ENCODE assay signal across 15 cellular contexts in the genomic region with DNA sequence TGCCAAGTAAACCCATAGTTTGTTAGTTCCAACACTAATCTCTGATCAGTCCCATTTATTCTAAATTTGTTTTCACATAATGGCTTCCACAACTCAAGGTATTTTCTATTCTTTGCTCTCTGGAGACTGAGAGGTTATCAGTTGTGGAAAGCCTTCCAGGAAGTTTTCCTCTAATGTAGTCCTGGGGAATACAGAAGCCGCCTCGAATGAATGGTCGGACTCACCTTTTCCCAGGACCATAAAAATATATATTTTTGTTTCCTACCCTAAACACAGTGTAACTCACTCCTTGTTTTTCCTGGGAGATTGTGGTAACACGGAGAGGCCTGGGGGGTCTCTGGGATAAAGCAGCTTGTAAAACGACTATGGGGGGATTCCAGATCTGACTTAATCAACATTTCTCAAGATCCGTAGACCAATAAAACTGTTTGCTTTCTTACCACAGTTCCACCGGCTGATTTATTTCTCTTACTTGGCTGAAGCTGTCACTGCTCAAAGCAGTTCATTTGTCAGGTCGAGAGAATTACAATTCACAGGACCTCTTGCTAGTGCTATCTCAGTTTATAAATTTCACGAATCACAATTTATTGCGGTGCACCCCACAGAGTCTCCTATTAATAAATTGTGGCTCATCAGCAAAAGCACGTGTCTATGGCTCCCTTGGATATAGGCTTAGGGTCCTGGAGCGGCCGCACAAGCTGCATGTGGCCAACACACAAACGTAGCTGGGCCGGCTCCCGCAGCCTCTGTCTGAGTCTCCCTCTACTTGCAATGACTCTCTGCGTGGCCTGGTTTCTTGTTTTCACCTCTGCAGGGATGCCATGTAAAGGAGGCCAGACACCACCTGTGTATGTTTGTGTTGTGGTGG.
"Had no signal": no experiment of that assay in that cellular context is flagged by ENCODE, and none has a peak within 500 bp of the region (broad histone marks: within the 10 kb centered on the region; RNA-seq: fewer than 3 reads in every experiment).

No MANE protein-coding gene starts in this region.

- H3K4me3 Mint-ChIP-seq: dendritic cell treated with granulocyte-macrophage colony-stimulating factor and Interleukin-4, amounts not matched to agents 40 ng/mL and 50 ng/mL, for 4 days; effector memory CD8-positive, alpha-beta T cell; naive B cell had no signal

- H3K9me3 Mint-ChIP-seq: dendritic cell treated with granulocyte-macrophage colony-stimulating factor and Interleukin-4, amounts not matched to agents 40 ng/mL and 50 ng/mL, for 4 days; effector memory CD8-positive, alpha-beta T cell had no signal

- DNase-seq: effector memory CD8-positive, alpha-beta T cell; erythroblast; foreskin keratinocyte; mammary epithelial cell; midbrain; naive B cell; small intestine; stimulated activated CD4-positive, alpha-beta T cell treated with anti-CD3 and anti-CD28 coated beads, Interleukin-12 subunit alpha, Interleukin-12 subunit beta, amount 100 ng/mL, for 4 hours; stimulated activated naive CD4-positive, alpha-beta T cell; stomach; substantia nigra; transverse colon had no signal

- H3K27ac Mint-ChIP-seq: dendritic cell treated with granulocyte-macrophage colony-stimulating factor and Interleukin-4, amounts not matched to agents 40 ng/mL and 50 ng/mL, for 4 days; effector memory CD8-positive, alpha-beta T cell; naive B cell had no signal

- H3K27me3 ChIP-seq: foreskin keratinocyte, neutrophil, stomach, transverse colon had no signal

- H3K27ac ChIP-seq: foreskin keratinocyte, neutrophil, thoracic aorta, transverse colon had no signal

- H3K27me3 Mint-ChIP-seq: dendritic cell treated with granulocyte-macrophage colony-stimulating factor and Interleukin-4, amounts not matched to agents 40 ng/mL and 50 ng/mL, for 4 days; effector memory CD8-positive, alpha-beta T cell had no signal

- H3K9me3 ChIP-seq: neutrophil, stomach, thoracic aorta, transverse colon had no signal

- H3K4me3 ChIP-seq: stomach, thoracic aorta, transverse colon had no signal

- H3K4me1 ChIP-seq: foreskin keratinocyte had no signal

- H3K4me1 Mint-ChIP-seq: naive B cell had no signal

- H3K36me3 ChIP-seq: neutrophil, stomach, thoracic aorta, transverse colon had no signal
